Comparison of ENCODE assay signal across 12 cellular contexts in the genomic region with DNA sequence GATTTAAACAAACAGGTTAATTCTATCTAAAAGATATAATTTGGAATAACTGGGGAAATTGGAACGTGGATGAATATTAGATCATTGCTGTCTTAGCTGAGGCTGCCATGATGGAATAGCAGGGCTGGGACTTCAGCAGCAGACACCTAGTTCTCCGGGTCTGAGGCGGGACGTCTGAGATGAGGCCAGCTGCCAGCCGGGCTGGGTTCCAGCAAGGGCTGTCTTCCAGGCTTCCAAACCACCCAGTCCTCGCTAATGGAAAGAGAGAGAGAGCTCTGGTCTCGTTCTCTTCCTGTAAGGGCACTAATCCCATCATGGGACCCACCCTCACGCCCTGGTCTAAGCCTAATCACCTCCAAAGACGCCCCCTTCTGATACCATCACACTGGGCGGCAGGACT.
"Had no signal": no experiment of that assay in that cellular context is flagged by ENCODE, and none has a peak within 500 bp of the region (broad histone marks: within the 10 kb centered on the region; RNA-seq: fewer than 3 reads in every experiment).

No MANE protein-coding gene starts in this region.

- H3K27me3 Mint-ChIP-seq: activated CD8-positive, alpha-beta memory T cell treated with anti-CD3 and anti-CD28 coated beads, Interleukin-2, amount 10 ng/mL, durations not matched to agents 7 days and 5 days had no signal

- H3K36me3 ChIP-seq: left lung had no signal

- H3K4me1 ChIP-seq: left lung had no signal

- DNase-seq: activated CD4-positive, alpha-beta T cell treated with anti-CD3 and anti-CD28 coated beads, Interleukin-2, amount 50 U/mL, for 48 hours; activated CD8-positive, alpha-beta memory T cell treated with anti-CD3 and anti-CD28 coated beads, Interleukin-2, amount 10 ng/mL, durations not matched to agents 7 days and 5 days; activated naive CD4-positive, alpha-beta T cell treated with anti-CD3 and anti-CD28 coated beads for 36 hours; activated T-cell treated with anti-CD3 and anti-CD28 coated beads, Interleukin-2, amount 50 U/mL, for 1 hour; erythroblast; naive thymus-derived CD4-positive, alpha-beta T cell; stimulated activated CD4-positive, alpha-beta T cell treated with anti-CD3 and anti-CD28 coated beads, Interleukin-12 subunit alpha, Interleukin-12 subunit beta, amount 100 ng/mL, for 4 hours; stimulated activated CD4-positive, alpha-beta T cell treated with anti-CD3 and anti-CD28 coated beads, Interleukin-2, amount 100 ng/mL, for 24 hours had no signal

- H3K27ac Mint-ChIP-seq: activated CD8-positive, alpha-beta memory T cell treated with anti-CD3 and anti-CD28 coated beads, Interleukin-2, amount 10 ng/mL, durations not matched to agents 7 days and 5 days; activated naive CD4-positive, alpha-beta T cell treated with anti-CD3 and anti-CD28 coated beads for 36 hours; activated T-helper 2 cell treated with anti-CD3 and anti-CD28 coated beads, Interferon-gamma antibody, Interleukin-2, Interleukin-4, amounts not matched to agents 10 μg/mL and 5 μg/mL and 100 μg/mL, durations not matched to agents 14 hours and 24 hours and 36 hours; naive thymus-derived CD4-positive, alpha-beta T cell; T-helper 2 cell treated with Interferon-gamma antibody and Interleukin-4, amounts not matched to agents 5 μg/mL and 100 μg/mL, for 36 hours had no signal

- H3K4me3 Mint-ChIP-seq: activated CD8-positive, alpha-beta memory T cell treated with anti-CD3 and anti-CD28 coated beads, Interleukin-2, amount 10 ng/mL, durations not matched to agents 7 days and 5 days; activated naive CD4-positive, alpha-beta T cell treated with anti-CD3 and anti-CD28 coated beads for 36 hours; naive thymus-derived CD4-positive, alpha-beta T cell; T-helper 2 cell treated with Interferon-gamma antibody and Interleukin-4, amounts not matched to agents 5 μg/mL and 100 μg/mL, for 36 hours had no signal

- H3K4me1 Mint-ChIP-seq: activated CD8-positive, alpha-beta memory T cell treated with anti-CD3 and anti-CD28 coated beads, Interleukin-2, amount 10 ng/mL, durations not matched to agents 7 days and 5 days; naive thymus-derived CD4-positive, alpha-beta T cell had no signal

- H3K4me3 ChIP-seq: dorsolateral prefrontal cortex, left lung had no signal

- H3K27ac ChIP-seq: dorsolateral prefrontal cortex, left lung had no signal

- H3K9me3 Mint-ChIP-seq: T-helper 2 cell treated with Interferon-gamma antibody and Interleukin-4, amounts not matched to agents 5 μg/mL and 100 μg/mL, for 36 hours had no signal

- H3K36me3 Mint-ChIP-seq: activated CD8-positive, alpha-beta memory T cell treated with anti-CD3 and anti-CD28 coated beads, Interleukin-2, amount 10 ng/mL, durations not matched to agents 7 days and 5 days had no signal
